ENCODE assay signal across 34 cellular contexts in the genomic region with DNA sequence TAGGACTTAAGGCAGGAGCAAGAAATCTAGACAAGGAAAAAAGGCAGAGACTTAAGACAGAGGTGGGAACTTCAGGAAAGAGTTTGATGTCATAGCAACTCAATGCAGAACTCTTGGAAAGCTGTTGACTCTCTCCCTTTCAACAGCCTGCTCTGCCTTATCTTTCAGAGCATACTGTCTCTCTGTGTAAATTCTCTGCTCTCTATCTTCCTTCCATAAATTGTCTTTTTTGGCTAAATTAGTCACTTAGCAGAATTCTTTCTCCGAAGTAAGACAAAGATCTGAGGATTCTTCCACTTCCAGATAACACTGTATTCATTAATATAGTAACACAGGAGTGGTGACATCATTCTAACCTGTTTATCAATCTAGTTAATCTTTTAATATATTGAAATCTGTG.
"Had no signal": no experiment of that assay in that cellular context is flagged by ENCODE, and none has a peak within 500 bp of the region (broad histone marks: within the 10 kb centered on the region; RNA-seq: fewer than 3 reads in every experiment).

No MANE protein-coding gene starts in this region.

- H3K36me3 ChIP-seq: MG63 had no signal

- DNase-seq: Karpas-422, Kasumi-1, MG63, MM.1S, MV-4-11, NCI-H1048, NCI-H1092, NCI-H1092 treated with DMSO at 0.1 percent for 48 hours, NCI-H1105, NCI-H1105 treated with DMSO at 0.1 percent for 48 hours, NCI-H1417, NCI-H1417 treated with DMSO at 0.1 percent for 48 hours, NCI-H1436, NCI-H1436 treated with DMSO at 0.1 percent for 48 hours, NCI-H146, NCI-H1694, NCI-H1694 treated with DMSO at 0.1 percent for 48 hours, NCI-H187, NCI-H187 treated with DMSO at 0.1 percent for 48 hours, NCI-H1930, NCI-H2029, NCI-H2029 treated with DMSO at 0.1 percent for 48 hours, NCI-H2081, NCI-H2081 treated with DMSO at 0.1 percent for 48 hours, NCI-H2107, NCI-H2171, NCI-H2171 treated with DMSO at 0.1 percent for 48 hours, NCI-H2227 treated with DMSO at 0.1 percent for 48 hours, NCI-H226, NCI-H345, NCI-H446, NCI-H446 treated with DMSO at 0.1 percent for 48 hours, NCI-H510A, NCI-H510A treated with DMSO at 0.1 percent for 48 hours had no signal

- H3K4me3 ChIP-seq: MG63 had no signal

- H3K27me3 ChIP-seq: MG63 had no signal
